ENCODE assay signal across 8 cellular contexts in genomic region chr12:131710464-131711457, GRCh38. TPM values are rescaled to one million over a fixed set of nuclear protein-coding genes. Genes with fewer than 3 reads are reported as not detected.
A peak's percentile ranks its signal among the peaks of the same experiment; 100 is the strongest.
DNase-seq lines count a peak whose midpoint lies in the region; ATAC-seq and TF ChIP-seq lines count a peak whose summit lies in the region.

Gene SFSWAP (plus strand): TSS chr12:131711090. CDS start chr12:131711230, 140 bp downstream.

- peak within 1 kb of the TSS; percentile 90 for H3K4me3 ChIP-seq in thoracic aorta

- H3K27me3 ChIP-seq in thoracic aorta (replicated peaks; ENCODE audit: insufficient read depth), result no peaks in the 10 kb centered on the region

- H3K36me3 ChIP-seq in thoracic aorta, result peaks cover 15% of the 10 kb centered on the region

- H3K9me3 ChIP-seq in thoracic aorta, result no peaks in the 10 kb centered on the region

- H3K9me3 Mint-ChIP-seq in activated naive CD4-positive, alpha-beta T cell treated with anti-CD3 and anti-CD28 coated beads, Interleukin-2, amount 50 U/mL, for 24 hours, result no peaks in the 10 kb centered on the region
- H3K9me3 Mint-ChIP-seq in osteocyte (ENCODE audit: unreplicated experiment), result no peaks in the 10 kb centered on the region

- ATAC-seq in SK-N-SH treated with all-trans-retinoic acid at 6 μM for 48 hours (peak; percentile 97), thoracic aorta (ENCODE audit: insufficient number of reproducible peaks, low FRiP score, low read depth) (peak; percentile 86)

- H3K4me1 Mint-ChIP-seq in activated naive CD4-positive, alpha-beta T cell treated with anti-CD3 and anti-CD28 coated beads, Interleukin-2, amount 50 U/mL, for 24 hours, result peaks cover 25% of the 10 kb centered on the region
- H3K4me1 Mint-ChIP-seq in osteocyte (ENCODE audit: unreplicated experiment), result peaks cover 30% of the 10 kb centered on the region

- peak within 1 kb of the TSS; percentile 94 for H3K4me3 Mint-ChIP-seq in activated naive CD4-positive, alpha-beta T cell treated with anti-CD3 and anti-CD28 coated beads, Interleukin-2, amount 50 U/mL, for 24 hours
- H3K4me3 Mint-ChIP-seq in osteocyte (ENCODE audit: unreplicated experiment), result peak within 1 kb of the TSS; percentile 97

- DNase-seq in GDM1 (lab: John Stamatoyannopoulos, UW) (peak; percentile 53), H4 (ENCODE audit: low spot score) (peak; percentile 58), LoVo (ENCODE audit: low spot score) (peak; percentile 86), glomerular visceral epithelial cell (ENCODE audit: extremely low spot score) (peak; percentile 65), osteocyte (ENCODE audit: extremely low spot score, unreplicated experiment) (no peak), thoracic aorta (ENCODE audit: low spot score) (no peak)

- H3K27me3 Mint-ChIP-seq in activated naive CD4-positive, alpha-beta T cell treated with anti-CD3 and anti-CD28 coated beads, Interleukin-2, amount 50 U/mL, for 24 hours, result no peaks in the 10 kb centered on the region
- no peaks in the 10 kb centered on the region for H3K27me3 Mint-ChIP-seq in osteocyte (ENCODE audit: unreplicated experiment)

- peak within 1 kb of the TSS; percentile 99 for H3K27ac Mint-ChIP-seq in activated naive CD4-positive, alpha-beta T cell treated with anti-CD3 and anti-CD28 coated beads, Interleukin-2, amount 50 U/mL, for 24 hours
- peak within 1 kb of the TSS; percentile 99 for H3K27ac Mint-ChIP-seq in osteocyte (ENCODE audit: unreplicated experiment)

- H3K36me3 Mint-ChIP-seq in activated naive CD4-positive, alpha-beta T cell treated with anti-CD3 and anti-CD28 coated beads, Interleukin-2, amount 50 U/mL, for 24 hours, result peaks cover 5% of the 10 kb centered on the region
- peaks cover 18% of the 10 kb centered on the region for H3K36me3 Mint-ChIP-seq in osteocyte (ENCODE audit: unreplicated experiment)

- H3K27ac ChIP-seq in thoracic aorta, result peak within 1 kb of the TSS; percentile 85 to 98

- TF ChIP-seq CTCF in osteocyte (IDR thresholded peaks at IDR 0.05) (no peak), thoracic aorta (IDR thresholded peaks at IDR 0.05) (no peak)

- peaks cover 15 to 18% of the 10 kb centered on the region in 2 donors for H3K4me1 ChIP-seq in thoracic aorta (ENCODE audit: control insufficient read depth in 1 of 2, low read depth in 2 of 2)

TF ChIP-seq in SK-N-SH treated with all-trans-retinoic acid at 6 μM for 48 hours, 23 proteins besides CTCF, POLR2A, EP300 and RAD21:
- TF ChIP-seq, protein P1, sequence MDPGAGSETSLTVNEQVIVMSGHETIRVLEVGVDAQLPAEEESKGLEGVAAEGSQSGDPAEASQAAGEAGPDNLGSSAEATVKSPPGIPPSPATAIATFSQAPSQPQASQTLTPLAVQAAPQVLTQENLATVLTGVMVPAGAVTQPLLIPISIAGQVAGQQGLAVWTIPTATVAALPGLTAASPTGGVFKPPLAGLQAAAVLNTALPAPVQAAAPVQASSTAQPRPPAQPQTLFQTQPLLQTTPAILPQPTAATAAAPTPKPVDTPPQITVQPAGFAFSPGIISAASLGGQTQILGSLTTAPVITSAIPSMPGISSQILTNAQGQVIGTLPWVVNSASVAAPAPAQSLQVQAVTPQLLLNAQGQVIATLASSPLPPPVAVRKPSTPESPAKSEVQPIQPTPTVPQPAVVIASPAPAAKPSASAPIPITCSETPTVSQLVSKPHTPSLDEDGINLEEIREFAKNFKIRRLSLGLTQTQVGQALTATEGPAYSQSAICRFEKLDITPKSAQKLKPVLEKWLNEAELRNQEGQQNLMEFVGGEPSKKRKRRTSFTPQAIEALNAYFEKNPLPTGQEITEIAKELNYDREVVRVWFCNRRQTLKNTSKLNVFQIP (CRISPR knock-in tag; IDR thresholded peaks at IDR 0.05; ENCODE audit: borderline replicate concordance, low read depth), result 0 out of 2 replicates have a peak, but pooled peaks have one; percentile 54
- TF ChIP-seq ZFP3 (CRISPR knock-in tag; IDR thresholded peaks at IDR 0.05) (peak; percentile 59; the same call in 1 of the 2 replicates), CSDC2 (CRISPR knock-in tag; IDR thresholded peaks at IDR 0.05) (peak; percentile 33; the same call in 1 of the 2 replicates), SNAI2 (CRISPR knock-in tag; IDR thresholded peaks at IDR 0.05) (peak; percentile 34; the same call in 1 of the 2 replicates)
- TF ChIP-seq, protein P2, sequence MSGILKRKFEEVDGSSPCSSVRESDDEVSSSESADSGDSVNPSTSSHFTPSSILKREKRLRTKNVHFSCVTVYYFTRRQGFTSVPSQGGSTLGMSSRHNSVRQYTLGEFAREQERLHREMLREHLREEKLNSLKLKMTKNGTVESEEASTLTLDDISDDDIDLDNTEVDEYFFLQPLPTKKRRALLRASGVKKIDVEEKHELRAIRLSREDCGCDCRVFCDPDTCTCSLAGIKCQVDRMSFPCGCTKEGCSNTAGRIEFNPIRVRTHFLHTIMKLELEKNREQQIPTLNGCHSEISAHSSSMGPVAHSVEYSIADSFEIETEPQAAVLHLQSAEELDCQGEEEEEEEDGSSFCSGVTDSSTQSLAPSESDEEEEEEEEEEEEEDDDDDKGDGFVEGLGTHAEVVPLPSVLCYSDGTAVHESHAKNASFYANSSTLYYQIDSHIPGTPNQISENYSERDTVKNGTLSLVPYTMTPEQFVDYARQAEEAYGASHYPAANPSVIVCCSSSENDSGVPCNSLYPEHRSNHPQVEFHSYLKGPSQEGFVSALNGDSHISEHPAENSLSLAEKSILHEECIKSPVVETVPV (CRISPR knock-in tag; IDR thresholded peaks at IDR 0.05), result no peak

RNA-seq across cellular contexts. Expression of gene SFSWAP, which starts in this region (rescaled TPM):
- total RNA-seq in H4 (2014; rRNA removed; shearing (Covaris generic)), result 12.3 and 20.0 TPM in 2 replicates
- 48.0 and 51.3 TPM in 2 replicates for total RNA-seq in osteocyte
- 10 to 100 TPM; 27.9 to 63.2 TPM for total RNA-seq in thoracic aorta

Comparison
In these comparisons a context has a peak if more than half of its experiments do, and no peak if none do; other contexts are left out.
1. DNase-seq: peak in GDM1 (single experiment), H4 (single experiment), LoVo (single experiment) and glomerular visceral epithelial cell (single experiment); none in osteocyte (single experiment) and thoracic aorta (single experiment).